Comparison of ENCODE assay signal across 8 cellular contexts in genomic region chr17:7306911-7307685, GRCh38. TPM values are rescaled to one million over a fixed set of nuclear protein-coding genes. Genes with fewer than 3 reads are reported as not detected.
A peak's percentile ranks its signal among the peaks of the same experiment; 100 is the strongest.
DNase-seq lines count a peak whose midpoint lies in the region; ATAC-seq and TF ChIP-seq lines count a peak whose summit lies in the region.

Gene EIF5A (plus strand): TSS chr17:7307628. CDS start chr17:7309636, 2,008 bp downstream.

- H3K27ac ChIP-seq in ascending aorta, result peak within 1 kb of the TSS; percentile 97 to 100
- peak within 1 kb of the TSS; percentile 99 for H3K27ac ChIP-seq in right atrium auricular region
- peak within 1 kb of the TSS; percentile 98 to 99 for H3K27ac ChIP-seq in uterus

- TF ChIP-seq CTCF in ascending aorta (IDR thresholded peaks at IDR 0.05), result no peak
- no peak for TF ChIP-seq CTCF in right atrium auricular region (IDR thresholded peaks at IDR 0.05)
- TF ChIP-seq CTCF in uterus (IDR thresholded peaks at IDR 0.05), result peak in 2 of 4 experiments; percentile 2 to 26

- intact Hi-C loops in ascending aorta (cut with DNase I) (loop anchor here (1.0 to 5.0 kb wide), 3 partner anchors 54 to 380 kb away; partner anchors contain the start of genes ELP5, PHF23, TP53 and WRAP53), uterus (cut with DNase I; ENCODE audit: low total_unique reads) (no loop called here)

- peaks cover 36% of the 10 kb centered on the region for H3K36me3 Mint-ChIP-seq in T-helper 2 cell treated with Interferon-gamma antibody and Interleukin-4, amounts not matched to agents 5 μg/mL and 100 μg/mL, for 36 hours (ENCODE audit: low read depth)

- DNase-seq in NCI-H1930 (lab: John Stamatoyannopoulos, UW), result peak; percentile 99 to 100
- peak; percentile 99 for DNase-seq in T-helper 2 cell treated with Interferon-gamma antibody and Interleukin-4, amounts not matched to agents 5 μg/mL and 100 μg/mL, for 36 hours (ENCODE audit: low spot score)
- peak; percentile 98 to 99 for DNase-seq in ascending aorta (ENCODE audit: low spot score in 2 of 2)
- peak; percentile 100 for DNase-seq in right atrium auricular region (ENCODE audit: low spot score)
- DNase-seq in pulmonary artery endothelial cell (ENCODE audit: low read depth, low spot score), result peak; percentile 99
- DNase-seq in uterus, result peak; percentile 100

- H3K9me3 ChIP-seq in ascending aorta (no peaks in the 10 kb centered on the region), right atrium auricular region (no peaks in the 10 kb centered on the region), uterus (no peaks in the 10 kb centered on the region)

- H3K9me3 Mint-ChIP-seq in T-helper 2 cell treated with Interferon-gamma antibody and Interleukin-4, amounts not matched to agents 5 μg/mL and 100 μg/mL, for 36 hours, result no peaks in the 10 kb centered on the region

- H3K4me1 ChIP-seq in ascending aorta (peaks cover 3 to 26% of the 10 kb centered on the region in 2 donors), right atrium auricular region (peaks cover 0 to 27% of the 10 kb centered on the region in 2 donors), uterus (peaks cover 10 to 17% of the 10 kb centered on the region in 2 donors)

- H3K27me3 ChIP-seq in ascending aorta (no peaks in the 10 kb centered on the region), right atrium auricular region (no peaks in the 10 kb centered on the region), uterus (no peaks in the 10 kb centered on the region)

- H3K27ac Mint-ChIP-seq in T-helper 2 cell treated with Interferon-gamma antibody and Interleukin-4, amounts not matched to agents 5 μg/mL and 100 μg/mL, for 36 hours, result peak within 1 kb of the TSS; percentile 97

- peaks cover 33% of the 10 kb centered on the region for H3K4me1 Mint-ChIP-seq in T-helper 2 cell treated with Interferon-gamma antibody and Interleukin-4, amounts not matched to agents 5 μg/mL and 100 μg/mL, for 36 hours (ENCODE audit: low read depth)

- peaks cover 3% of the 10 kb centered on the region for H3K27me3 Mint-ChIP-seq in T-helper 2 cell treated with Interferon-gamma antibody and Interleukin-4, amounts not matched to agents 5 μg/mL and 100 μg/mL, for 36 hours (ENCODE audit: low read depth)

- H3K4me3 Mint-ChIP-seq in T-helper 2 cell treated with Interferon-gamma antibody and Interleukin-4, amounts not matched to agents 5 μg/mL and 100 μg/mL, for 36 hours, result peak within 1 kb of the TSS; percentile 88

- peak within 1 kb of the TSS; percentile 76 to 99 for H3K4me3 ChIP-seq in ascending aorta
- peak within 1 kb of the TSS; percentile 90 to 95 for H3K4me3 ChIP-seq in right atrium auricular region
- peak within 1 kb of the TSS; percentile 64 to 100 for H3K4me3 ChIP-seq in uterus

- TF ChIP-seq POLR2A in uterus (IDR thresholded peaks at IDR 0.05), result peak; percentile 88 to 96

- peak; percentile 56 for ATAC-seq in GM18499 (IDR thresholded peaks at IDR 0.05; ENCODE audit: insufficient read depth, unreplicated experiment)
- peak; percentile 72 for ATAC-seq in HG02943 (IDR thresholded peaks at IDR 0.05; ENCODE audit: low read depth, unreplicated experiment)

- H3K36me3 ChIP-seq in ascending aorta (peaks cover 25 to 27% of the 10 kb centered on the region in 2 donors), right atrium auricular region (peaks cover 27% of the 10 kb centered on the region), uterus (no peaks in the 10 kb centered on the region)

RNA-seq across cellular contexts. Expression of gene EIF5A, which starts in this region (rescaled TPM):
- total RNA-seq in ascending aorta, result 248 TPM
- total RNA-seq in right atrium auricular region, result 100 to 1,000 TPM; 131 to 164 TPM
- 799 and 805 TPM in 2 replicates for total RNA-seq in pulmonary artery endothelial cell
- total RNA-seq in uterus, result 100 to 1,000 TPM in 3 of 4 donors, 10 to 100 TPM in 1; 75.3 to 219 (median 198) TPM

Comparison
In these comparisons a context has a peak if more than half of its experiments do, and no peak if none do; other contexts are left out.
1. Peak in every context shown above with its lines: DNase-seq, ATAC-seq, H3K4me3 ChIP-seq and H3K27ac ChIP-seq.